ENCODE assay signal across 8 cellular contexts in genomic region chr4:113685157-113685556, GRCh38.
DNase-seq lines count a peak whose midpoint lies in the region; TF ChIP-seq lines count a peak whose summit lies in the region.
"Not testable (repeated sequence)": the region's sequence is repeated elsewhere in the genome, so short reads cannot be mapped to it uniquely, and the experiment has no call there.

No MANE protein-coding gene starts in this region.

- H3K79me2 ChIP-seq in hepatocyte = peaks cover 86% of the 10 kb centered on the region
- peaks cover 77% of the 10 kb centered on the region for H3K79me2 ChIP-seq in osteoblast (ENCODE audit: insufficient read depth, low read length)

- TF ChIP-seq EP300 in suprapubic skin (IDR thresholded peaks at IDR 0.05) = not testable (repeated sequence)

- not testable (repeated sequence) for H2AFZ ChIP-seq in hepatocyte; osteoblast (ENCODE audit: low read length)

- peaks cover 48% of the 10 kb centered on the region for H3K36me3 Mint-ChIP-seq in activated CD4-positive, alpha-beta memory T cell treated with anti-CD3 and anti-CD28 coated beads for 36 hours
- H3K36me3 Mint-ChIP-seq in activated naive CD8-positive, alpha-beta T cell = peaks cover 34% of the 10 kb centered on the region

- H3K4me2 ChIP-seq in hepatocyte = not testable (repeated sequence)
- peak overlapping the region; percentile 29 for H3K4me2 ChIP-seq in osteoblast (ENCODE audit: insufficient read depth, low read length)

- not testable (repeated sequence) for H3K4me3 Mint-ChIP-seq in activated CD4-positive, alpha-beta memory T cell treated with anti-CD3 and anti-CD28 coated beads for 36 hours
- H3K4me3 Mint-ChIP-seq in activated naive CD8-positive, alpha-beta T cell = peak overlapping the region; percentile 74

- H3K4me1 ChIP-seq in hepatocyte (ENCODE audit: insufficient read depth) = peaks cover 31% of the 10 kb centered on the region
- H3K4me1 ChIP-seq in osteoblast (ENCODE audit: insufficient read depth, low read length) = peaks cover 52% of the 10 kb centered on the region
- peaks cover 19% of the 10 kb centered on the region for H3K4me1 ChIP-seq in suprapubic skin

- 98% methylated on average over 4 of the region's 4 CpGs for WGBS in hepatocyte (ENCODE audit: low lambda C conversion rate, missing lambda C conversion rate)
- 90% methylated on average over 4 of the region's 4 CpGs for WGBS in suprapubic skin

- peaks cover 17% of the 10 kb centered on the region for H3K9me3 Mint-ChIP-seq in activated CD4-positive, alpha-beta memory T cell treated with anti-CD3 and anti-CD28 coated beads for 36 hours
- H3K9me3 Mint-ChIP-seq in activated naive CD8-positive, alpha-beta T cell (ENCODE audit: low read depth) = not testable (repeated sequence)

- H3K4me3 ChIP-seq in AG04450 (ENCODE audit: low read depth, low read length); dorsolateral prefrontal cortex; hepatocyte; osteoblast (ENCODE audit: insufficient read depth, low read length); suprapubic skin: not testable (repeated sequence)

- H3K27ac ChIP-seq in AG04450 (ENCODE audit: low read depth, low read length) (peak overlapping the region; percentile 32), KOPT-K1 (ENCODE audit: low read depth, low read length, poor library complexity, severe bottlenecking) (peak overlapping the region; percentile 82), dorsolateral prefrontal cortex (peak overlapping the region in 54 of 59 donors; percentile 1 to 83 (median 64)), hepatocyte (peak overlapping the region; percentile 53), osteoblast (ENCODE audit: low read depth, low read length) (peak overlapping the region; percentile 74), suprapubic skin (peak overlapping the region; percentile 18)

- H3K27me3 Mint-ChIP-seq in activated CD4-positive, alpha-beta memory T cell treated with anti-CD3 and anti-CD28 coated beads for 36 hours; activated naive CD8-positive, alpha-beta T cell: not testable (repeated sequence)

- not testable (repeated sequence) for TF ChIP-seq POLR2A in suprapubic skin (IDR thresholded peaks at IDR 0.05)

- not testable (repeated sequence) for H4K20me1 ChIP-seq in hepatocyte (ENCODE audit: insufficient read depth, poor library complexity, severe bottlenecking); osteoblast (ENCODE audit: insufficient read depth, low read length)

- H3K9me3 ChIP-seq in AG04450 (ENCODE audit: control insufficient read depth, insufficient read depth, low read length); hepatocyte (ENCODE audit: low read depth); osteoblast (ENCODE audit: low read depth, low read length); suprapubic skin: not testable (repeated sequence)
- H3K9me3 ChIP-seq in KOPT-K1 (ENCODE audit: insufficient read depth, low read length, poor library complexity, severe bottlenecking) = peaks cover 10% of the 10 kb centered on the region

- POLR2A ChIA-PET in AG04450 (lab: Yijun Ruan, JAX) = interaction anchor here (1.1 to 1.2 kb wide), 2 partner anchors 8 to 42 kb away, joined by 3 to 4 read pairs; no protein-coding TSS in a partner anchor
- POLR2A ChIA-PET in activated CD4-positive, alpha-beta memory T cell treated with anti-CD3 and anti-CD28 coated beads for 36 hours (lab: Charles Lee) = interaction anchor here (0.8 to 1.7 kb wide), 12 partner anchors 10 to 217 kb away, joined by 3 to 12 read pairs (median 4); no protein-coding TSS in a partner anchor

- not testable (repeated sequence) for H3K27me3 ChIP-seq in AG04450 (ENCODE audit: control insufficient read depth, insufficient read depth, low read length); dorsolateral prefrontal cortex; hepatocyte; osteoblast (ENCODE audit: insufficient read depth, low read length); suprapubic skin

- H3K27ac Mint-ChIP-seq in activated CD4-positive, alpha-beta memory T cell treated with anti-CD3 and anti-CD28 coated beads for 36 hours = peak overlapping the region; percentile 93
- H3K27ac Mint-ChIP-seq in activated naive CD8-positive, alpha-beta T cell = peak overlapping the region; percentile 96

- TF ChIP-seq CTCF in AG04450 (IDR thresholded peaks at IDR 0.05; ENCODE audit: low read depth, low read length); dorsolateral prefrontal cortex (IDR thresholded peaks at IDR 0.05 in 54 of 56, conservative IDR thresholded peaks at IDR 0.05 in 2 of 56; ENCODE audit: low read depth in 1 of 56, partially characterized antibody in 56 of 56); hepatocyte (IDR thresholded peaks at IDR 0.05; ENCODE audit: poor library complexity); osteoblast (IDR thresholded peaks at IDR 0.05; ENCODE audit: extremely low read depth, low read depth, low read length); suprapubic skin (IDR thresholded peaks at IDR 0.05): not testable (repeated sequence)

- peaks cover 74% of the 10 kb centered on the region for H3K4me1 Mint-ChIP-seq in activated CD4-positive, alpha-beta memory T cell treated with anti-CD3 and anti-CD28 coated beads for 36 hours (ENCODE audit: low read depth)
- H3K4me1 Mint-ChIP-seq in activated naive CD8-positive, alpha-beta T cell (ENCODE audit: low read depth) = peaks cover 84% of the 10 kb centered on the region

- intact Hi-C loops in activated CD4-positive, alpha-beta memory T cell treated with anti-CD3 and anti-CD28 coated beads for 36 hours (cut with micrococcal nuclease) = loop anchor here (10.0 kb wide), 1 partner anchor 300 kb away; no protein-coding TSS in a partner anchor
- intact Hi-C loops in dorsolateral prefrontal cortex (cut with DNase I) = not testable (repeated sequence)

- H3K9me2 ChIP-seq in hepatocyte (replicated peaks; ENCODE audit: insufficient read depth) = not testable (repeated sequence)

- H3K36me3 ChIP-seq in KOPT-K1 (ENCODE audit: insufficient read depth, low read length); hepatocyte (replicated peaks; ENCODE audit: insufficient read depth, low read depth); osteoblast (ENCODE audit: insufficient read depth, low read length); suprapubic skin: not testable (repeated sequence)

- not testable (repeated sequence) for DNase-seq in AG04450 (ENCODE audit: low read depth, low spot score); activated CD4-positive, alpha-beta memory T cell treated with anti-CD3 and anti-CD28 coated beads for 36 hours; dorsolateral prefrontal cortex; hepatocyte (ENCODE audit: low spot score); osteoblast (ENCODE audit: insufficient read length, low spot score, missing footprints); suprapubic skin (ENCODE audit: low spot score in 2 of 2)

- CTCF ChIA-PET in AG04450 (lab: Charles Lee) = interaction anchor here (0.6 to 1.5 kb wide), 7 partner anchors 11 to 302 kb away, joined by 3 to 5 read pairs (median 4); no protein-coding TSS in a partner anchor
- CTCF ChIA-PET in activated CD4-positive, alpha-beta memory T cell treated with anti-CD3 and anti-CD28 coated beads for 36 hours (lab: Charles Lee) = interaction anchor here (0.7 to 1.5 kb wide), 7 partner anchors 9 to 146 kb away, joined by 3 to 12 read pairs (median 3); no protein-coding TSS in a partner anchor

Comparison
In these comparisons a context has a peak if more than half of its experiments do, and no peak if none do; other contexts are left out.
1. H3K27ac ChIP-seq: peak in every context shown above with its lines; median percentile 82 in KOPT-K1; 74 in osteoblast; 64 in dorsolateral prefrontal cortex; 53 in hepatocyte; 32 in AG04450; 18 in suprapubic skin.